Comparison of ENCODE assay signal across 16 cellular contexts in genomic region chr3:126109146-126109859, GRCh38.
"Had no signal": no experiment of that assay in that cellular context is flagged by ENCODE, and none has a peak within 500 bp of the region (broad histone marks: within the 10 kb centered on the region; RNA-seq: fewer than 3 reads in every experiment).

No MANE protein-coding gene starts in this region.

- DNase-seq: activated CD4-positive, alpha-beta T cell treated with anti-CD3 and anti-CD28 coated beads, Interleukin-2, amount 10 ng/mL, durations not matched to agents 7 days and 5 days; activated effector memory CD4-positive, alpha-beta T cell treated with anti-CD3 and anti-CD28 coated beads, Interleukin-2, amount 50 U/mL, for 16 hours; foreskin fibroblast; glutamatergic neuron; immature natural killer cell; lower lobe of right lung; midbrain; small intestine; stimulated activated CD4-positive, alpha-beta T cell treated with anti-CD3 and anti-CD28 coated beads, Interleukin-4, amount 100 ng/mL, for 4 hours; stimulated activated CD8-positive, alpha-beta memory T cell treated with anti-CD3 and anti-CD28 coated beads, Interleukin-4, amount 100 ng/mL, for 48 hours; stimulated activated naive CD4-positive, alpha-beta T cell treated with Interleukin-2 at 50 U/mL for 16 hours; upper lobe of left lung had no signal

- H3K27me3 Mint-ChIP-seq: activated CD4-positive, alpha-beta T cell treated with anti-CD3 and anti-CD28 coated beads, Interleukin-2, amount 10 ng/mL, durations not matched to agents 7 days and 5 days; activated naive CD4-positive, alpha-beta T cell treated with anti-CD3 and anti-CD28 coated beads, Interleukin-2, amount 50 U/mL, for 24 hours had no signal

- H3K27me3 ChIP-seq: adrenal gland, cardiac muscle cell, upper lobe of left lung had no signal

- H3K9me3 ChIP-seq: adrenal gland, lower lobe of right lung, upper lobe of left lung had no signal

- H3K27ac Mint-ChIP-seq: activated CD4-positive, alpha-beta T cell treated with anti-CD3 and anti-CD28 coated beads, Interleukin-2, amount 10 ng/mL, durations not matched to agents 7 days and 5 days; activated naive CD4-positive, alpha-beta T cell treated with anti-CD3 and anti-CD28 coated beads, Interleukin-2, amount 50 U/mL, for 24 hours had no signal

- H3K4me3 ChIP-seq: adrenal gland, cardiac muscle cell, lower lobe of right lung, SK-N-MC, upper lobe of left lung had no signal

- ATAC-seq: lower lobe of right lung had no signal

- H3K9me3 Mint-ChIP-seq: activated CD4-positive, alpha-beta T cell treated with anti-CD3 and anti-CD28 coated beads, Interleukin-2, amount 10 ng/mL, durations not matched to agents 7 days and 5 days; activated naive CD4-positive, alpha-beta T cell treated with anti-CD3 and anti-CD28 coated beads, Interleukin-2, amount 50 U/mL, for 24 hours; immature natural killer cell had no signal

- H3K4me3 Mint-ChIP-seq: activated CD4-positive, alpha-beta T cell treated with anti-CD3 and anti-CD28 coated beads, Interleukin-2, amount 10 ng/mL, durations not matched to agents 7 days and 5 days; activated naive CD4-positive, alpha-beta T cell treated with anti-CD3 and anti-CD28 coated beads, Interleukin-2, amount 50 U/mL, for 24 hours; immature natural killer cell had no signal

- H3K36me3 ChIP-seq: adrenal gland, cardiac muscle cell, lower lobe of right lung, upper lobe of left lung had no signal

- H3K4me1 ChIP-seq: adrenal gland, lower lobe of right lung, upper lobe of left lung had no signal

- H3K27ac ChIP-seq: adrenal gland, cardiac muscle cell, lower lobe of right lung, SK-N-MC, upper lobe of left lung had no signal

- H3K36me3 Mint-ChIP-seq: activated naive CD4-positive, alpha-beta T cell treated with anti-CD3 and anti-CD28 coated beads, Interleukin-2, amount 50 U/mL, for 24 hours; immature natural killer cell had no signal

- H3K4me1 Mint-ChIP-seq: activated CD4-positive, alpha-beta T cell treated with anti-CD3 and anti-CD28 coated beads, Interleukin-2, amount 10 ng/mL, durations not matched to agents 7 days and 5 days; activated naive CD4-positive, alpha-beta T cell treated with anti-CD3 and anti-CD28 coated beads, Interleukin-2, amount 50 U/mL, for 24 hours; immature natural killer cell had no signal
